ENCODE assay signal across 23 cellular contexts in genomic region chr1:220385158-220385557, GRCh38.
DNase-seq lines count a peak whose midpoint lies in the region; ATAC-seq, FAIRE-seq and TF ChIP-seq lines count a peak whose summit lies in the region.
"Had no signal": no experiment of that assay in that cellular context is flagged by ENCODE, and none has a peak within 500 bp of the region (broad histone marks: within the 10 kb centered on the region; RNA-seq: fewer than 3 reads in every experiment).

No MANE protein-coding gene starts in this region.

- CTCF ChIA-PET in HepG2 (lab: Yijun Ruan, JAX; ENCODE audit: low intra/inter-chr PET ratio, low total read pairs) = no interaction called here

- no peak for TF ChIP-seq RAD21 in HepG2 (CRISPR knock-in tag; IDR thresholded peaks at IDR 0.05)

- ATAC-seq in HepG2 (no peak), right lobe of liver (no peak)
- ATAC-seq: A549; CD8-positive, alpha-beta T cell; GM12878 had no signal

- in situ Hi-C loops in HepG2 (cut with HindIII; ENCODE audit: extremely low pct_ligation_motif_present, low pct_unique_long_range_greater_than_20kb) = no loop called here

- no peaks in the 10 kb centered on the region for H3K79me2 ChIP-seq in HepG2 (ENCODE audit: insufficient read depth, low read length)

- POLR2A ChIA-PET in HepG2 (lab: Yijun Ruan, JAX) = no interaction called here

- no peak for FAIRE-seq in HepG2 (lab: Jason Lieb, UNC)
- FAIRE-seq: A549, GM12878, GM12892, GM18507 had no signal

- no peak for TF ChIP-seq POLR2A in HepG2 (IDR thresholded peaks at IDR 0.05; ENCODE audit: insufficient read depth in 1 of 2, low read depth in 2 of 2, low read length in 2 of 2)
- TF ChIP-seq POLR2A in right lobe of liver (IDR thresholded peaks at IDR 0.05) = no peak

- no peaks in the 10 kb centered on the region for H3K27me3 ChIP-seq in HepG2 (ENCODE audit: control insufficient read depth in 1 of 2, insufficient read depth in 2 of 2, low read length in 2 of 2)
- H3K27me3 ChIP-seq in right lobe of liver = no peaks in the 10 kb centered on the region
- H3K27me3 ChIP-seq: BLaER1 treated with 17β-estradiol and CSF1 and Interleukin-3, amounts not matched to agents 10 nM and 100 nM had no signal

- 0% methylated on average over 1 of the region's 1 CpG for WGBS in HepG2 (ENCODE audit: low lambda C conversion rate)
- WGBS in right lobe of liver (ENCODE audit: insufficient coverage, low coverage, low lambda C conversion rate, missing lambda C conversion rate) = 67% methylated on average over 1 of the region's 1 CpG

- DNase-seq in HepG2 (ENCODE audit: low spot score) (peak; percentile 14), right lobe of liver (no peak), OCI-M1 (lab: John Stamatoyannopoulos, UW) (peak; percentile 15), Kasumi-1 (lab: John Stamatoyannopoulos, UW) (no peak), NCI-H2081 (lab: John Stamatoyannopoulos, UW) (no peak)
- DNase-seq: AML-193; Caco-2; Calu3; CD4-positive, alpha-beta T cell; CD8-positive, alpha-beta T cell; DMS 273 treated with DMSO at 0.1 percent for 48 hours; DMS153; DMS53; DMS79; DND-41; EL; GDM1 had no signal

- H3K27ac ChIP-seq in HepG2 (ENCODE audit: extremely low read length, insufficient read depth, low read length) = no peak overlapping the region
- no peak overlapping the region for H3K27ac ChIP-seq in right lobe of liver
- H3K27ac ChIP-seq: A549; BLaER1 treated with 17β-estradiol and CSF1 and Interleukin-3, amounts not matched to agents 10 nM and 100 nM; C4-2B had no signal

- H3K4me1 ChIP-seq in HepG2 (ENCODE audit: insufficient read depth, low read length) = no peaks in the 10 kb centered on the region
- H3K4me1 ChIP-seq in right lobe of liver = no peaks in the 10 kb centered on the region
- H3K4me1 ChIP-seq: A549; BLaER1 treated with 17β-estradiol and CSF1 and Interleukin-3, amounts not matched to agents 10 nM and 100 nM had no signal

- intact Hi-C loops in HepG2 (cut with micrococcal nuclease; ENCODE audit: unreplicated experiment) (no loop called here), right lobe of liver (cut with DNase I) (no loop called here)

- H3K36me3 ChIP-seq in HepG2 (replicated peaks in 1 of 2; ENCODE audit: control insufficient read depth in 1 of 2, insufficient read depth in 2 of 2, low read length in 2 of 2) = no peaks in the 10 kb centered on the region
- H3K36me3 ChIP-seq in right lobe of liver = no peaks in the 10 kb centered on the region
- H3K36me3 ChIP-seq: BLaER1 treated with 17β-estradiol and CSF1 and Interleukin-3, amounts not matched to agents 10 nM and 100 nM had no signal

- no peak overlapping the region for H3K4me2 ChIP-seq in HepG2 (ENCODE audit: low read depth, low read length)
- H3K4me2 ChIP-seq: A549; BLaER1 treated with 17β-estradiol and CSF1 and Interleukin-3, amounts not matched to agents 10 nM and 100 nM had no signal

- H3K9ac ChIP-seq in HepG2 (ENCODE audit: insufficient read depth, low read depth, low read length) = no peak overlapping the region
- H3K9ac ChIP-seq: BLaER1 treated with 17β-estradiol and CSF1 and Interleukin-3, amounts not matched to agents 10 nM and 100 nM had no signal

- H3K4me3 ChIP-seq in HepG2 (replicated peaks in 1 of 3; ENCODE audit: insufficient read depth in 1 of 3, low read depth in 2 of 3, low read length in 3 of 3) = no peak overlapping the region
- no peak overlapping the region for H3K4me3 ChIP-seq in right lobe of liver
- H3K4me3 ChIP-seq: A549; BLaER1 treated with 17β-estradiol and CSF1 and Interleukin-3, amounts not matched to agents 10 nM and 100 nM; GM12878 had no signal

- TF ChIP-seq EP300 in HepG2 (IDR thresholded peaks at IDR 0.05; ENCODE audit: low read depth in 2 of 2, low read length in 2 of 2) (no peak), HepG2 (CRISPR knock-in tag; IDR thresholded peaks at IDR 0.05; ENCODE audit: borderline replicate concordance) (no peak)

- H3K9me3 ChIP-seq in HepG2 (ENCODE audit: low read length) = peaks cover 9% of the 10 kb centered on the region; the same call in 1 of the 2 replicates
- H3K9me3 ChIP-seq in right lobe of liver = no peaks in the 10 kb centered on the region
- H3K9me3 ChIP-seq: A549 had no signal

- TF ChIP-seq CTCF in HepG2 (CRISPR knock-in tag; IDR thresholded peaks at IDR 0.05) = no peak
- no peak for TF ChIP-seq CTCF in right lobe of liver (IDR thresholded peaks at IDR 0.05)

- H2AFZ ChIP-seq in HepG2 (ENCODE audit: low read length) = no peak overlapping the region

- BruUV-seq in HepG2 (replicated peaks; lab: Mats Ljungman, UMichigan) = no TSS peak

- no peaks in the 10 kb centered on the region for H4K20me1 ChIP-seq in HepG2 (ENCODE audit: insufficient read depth, low read length)
- H4K20me1 ChIP-seq: BLaER1 treated with 17β-estradiol and CSF1 and Interleukin-3, amounts not matched to agents 10 nM and 100 nM had no signal

TF ChIP-seq in HepG2, 621 proteins besides CTCF, POLR2A, EP300 and RAD21:
- no peak for TF ChIP-seq CREM (IDR thresholded peaks at IDR 0.05)
- no peak for TF ChIP-seq CREM (CRISPR knock-in tag; IDR thresholded peaks at IDR 0.05)
- TF ChIP-seq ZNF446 (CRISPR knock-in tag; IDR thresholded peaks at IDR 0.05) = no peak
- TF ChIP-seq ZNF317 (CRISPR knock-in tag; IDR thresholded peaks at IDR 0.05) = 0 out of 2 replicates have a peak, but pooled peaks have one; percentile 52
- peak; percentile 37; the same call in 1 of the 2 replicates for TF ChIP-seq FOSL2 (CRISPR knock-in tag; IDR thresholded peaks at IDR 0.05)
- TF ChIP-seq TOE1 (CRISPR knock-in tag; IDR thresholded peaks at IDR 0.05) = no peak
- TF ChIP-seq RARA (CRISPR knock-in tag; IDR thresholded peaks at IDR 0.05) = peak; percentile 47
- TF ChIP-seq ZBTB38 (CRISPR knock-in tag; IDR thresholded peaks at IDR 0.05) = no peak
- TF ChIP-seq ESRRA (CRISPR knock-in tag; IDR thresholded peaks at IDR 0.05; ENCODE audit: low read depth) = no peak
- no peak for TF ChIP-seq GABPB1 (CRISPR knock-in tag; IDR thresholded peaks at IDR 0.05)
- TF ChIP-seq ZNF674 (CRISPR knock-in tag; IDR thresholded peaks at IDR 0.05; ENCODE audit: low read depth) = no peak

Comparison
In these comparisons a context has a peak if more than half of its experiments do, and no peak if none do; other contexts are left out.
1. DNase-seq: peak in HepG2 (single experiment) and OCI-M1 (single experiment); none in right lobe of liver (0 of 3), Kasumi-1 (0 of 2) and NCI-H2081 (0 of 2).